In genomic region chr20:34112600-34113061, GRCh38 we compare ENCODE assay signal across 8 cellular contexts. TPM values are rescaled to one million over a fixed set of nuclear protein-coding genes. Genes with fewer than 3 reads are reported as not detected.
DNase-seq lines count a peak whose midpoint lies in the region; ATAC-seq, FAIRE-seq and TF ChIP-seq lines count a peak whose summit lies in the region.

No MANE protein-coding gene starts in this region.

- FAIRE-seq in GM12891 (lab: Jason Lieb, UNC), result no peak

- peaks cover 11% of the 10 kb centered on the region for H3K36me3 Mint-ChIP-seq in activated naive CD8-positive, alpha-beta T cell

- H3K79me2 ChIP-seq in ACC112 (ENCODE audit: control insufficient read depth, insufficient read depth, low read length, unreplicated experiment), result peaks cover 43% of the 10 kb centered on the region

- intact Hi-C loops in heart left ventricle (cut with DNase I), result loop anchor here in 2 of 10 donors (1.0 to 5.0 kb wide), 3 partner anchors 119 to 301 kb away; partner anchors contain the start of genes RALY (in 2 of the 2) and CHMP4B (in 1 of the 2)
- intact Hi-C loops in psoas muscle (cut with DNase I), result loop anchor here in 1 of 2 donors (1.0 to 2.0 kb wide), 2 partner anchors 118 to 302 kb away; partner anchors contain the start of gene CHMP4B

- ATAC-seq in heart left ventricle (peak in 3 of 4 donors; percentile 1 to 4 (median 2)), psoas muscle (peak in 1 of 4 donors; percentile 15), GM18861 (IDR thresholded peaks at IDR 0.05; ENCODE audit: unreplicated experiment) (no peak), GM21447 (IDR thresholded peaks at IDR 0.05; ENCODE audit: unreplicated experiment) (no peak)

- H3K27me3 ChIP-seq in ACC112 (ENCODE audit: insufficient read depth, low read length) (no peaks in the 10 kb centered on the region), heart left ventricle (no peaks in the 10 kb centered on the region), psoas muscle (ENCODE audit: insufficient read depth in 3 of 3, low read length in 2 of 3) (no peaks in the 10 kb centered on the region)

- H3K4me1 Mint-ChIP-seq in activated naive CD8-positive, alpha-beta T cell (ENCODE audit: low read depth), result peaks cover 35% of the 10 kb centered on the region

- H3K27ac Mint-ChIP-seq in activated naive CD8-positive, alpha-beta T cell, result peak overlapping the region; percentile 98

- H3K4me3 Mint-ChIP-seq in activated naive CD8-positive, alpha-beta T cell, result peak overlapping the region; percentile 94

- H3K4me1 ChIP-seq in ACC112 (ENCODE audit: control insufficient read depth, insufficient read depth, low read length, unreplicated experiment), result peaks cover 26% of the 10 kb centered on the region
- H3K4me1 ChIP-seq in heart left ventricle, result peaks cover 2 to 44% (median 28%) of the 10 kb centered on the region in 12 donors
- peaks cover 29% of the 10 kb centered on the region for H3K4me1 ChIP-seq in psoas muscle

- DNase-seq in GM12891 (ENCODE audit: insufficient read length, low spot score), result peak; percentile 26
- DNase-seq in NB4 (ENCODE audit: low read depth), result peak; percentile 83
- peak in 4 of 5 donors; percentile 12 to 50 (median 38) for DNase-seq in heart left ventricle
- peak in 1 of 2 donors; percentile 68 for DNase-seq in psoas muscle

- H3K27ac ChIP-seq in ACC112 (ENCODE audit: low read depth, low read length), result peak overlapping the region; percentile 29; the same call in 1 of the 2 replicates
- peak overlapping the region; percentile 49 to 98 (median 94) for H3K27ac ChIP-seq in heart left ventricle
- H3K27ac ChIP-seq in psoas muscle, result peak overlapping the region; percentile 99

- H3K9me3 ChIP-seq in heart left ventricle (no peaks in the 10 kb centered on the region), psoas muscle (no peaks in the 10 kb centered on the region)

- H3K9me3 Mint-ChIP-seq in activated naive CD8-positive, alpha-beta T cell (ENCODE audit: low read depth), result no peaks in the 10 kb centered on the region

- H3K36me3 ChIP-seq in ACC112 (ENCODE audit: insufficient read depth, low read length) (peaks cover 9% of the 10 kb centered on the region), heart left ventricle (peaks cover 0 to 18% (median 14%) of the 10 kb centered on the region in 9 donors), psoas muscle (ENCODE audit: insufficient read depth in 1 of 2, low read depth in 1 of 2) (peaks cover 0 to 14% of the 10 kb centered on the region in 2 donors)

- 0 to 4% (median 1%) methylated on average over 14 to 18 of the region's 18 CpGs for WGBS in heart left ventricle, 4 donors
- 1% methylated on average over 18 of the region's 18 CpGs for WGBS in psoas muscle, 3 donors

- no peaks in the 10 kb centered on the region for H3K27me3 Mint-ChIP-seq in activated naive CD8-positive, alpha-beta T cell

- peak overlapping the region; percentile 94 for H2AFZ ChIP-seq in ACC112 (ENCODE audit: low read length, unreplicated experiment)

- TF ChIP-seq POLR2A in GM12891 (IDR thresholded peaks at IDR 0.05; ENCODE audit: low read depth, low read length), result no peak
- no peak for TF ChIP-seq POLR2A in NB4 (IDR thresholded peaks at IDR 0.05; ENCODE audit: extremely low read depth, insufficient read length)
- no peak for TF ChIP-seq POLR2A in heart left ventricle (IDR thresholded peaks at IDR 0.05)

- H3K4me3 ChIP-seq in ACC112 (ENCODE audit: low read depth, low read length) (peak overlapping the region; percentile 87), NB4 (ENCODE audit: low read depth, low read length) (peak overlapping the region; percentile 82), heart left ventricle (peak overlapping the region; percentile 37 to 99 (median 86)), psoas muscle (peak overlapping the region; percentile 99)

- TF ChIP-seq CTCF in NB4 (IDR thresholded peaks at IDR 0.05; ENCODE audit: low read depth, low read length), result no peak
- TF ChIP-seq CTCF in heart left ventricle (IDR thresholded peaks at IDR 0.05), result no peak
- TF ChIP-seq CTCF in psoas muscle (IDR thresholded peaks at IDR 0.05), result no peak

TF ChIP-seq in GM12891, 5 proteins besides CTCF, POLR2A, EP300 and RAD21:
- no peak for TF ChIP-seq POLR2AphosphoS5 (IDR thresholded peaks at IDR 0.05; ENCODE audit: low read depth, low read length)
- no peak for TF ChIP-seq PAX5 (IDR thresholded peaks at IDR 0.05; ENCODE audit: insufficient read depth, low read length, severe bottlenecking)
- TF ChIP-seq TAF1 (IDR thresholded peaks at IDR 0.05; ENCODE audit: low read depth, low read length), result no peak
- no peak for TF ChIP-seq POU2F2 (IDR thresholded peaks at IDR 0.05; ENCODE audit: low read depth, low read length)
- TF ChIP-seq SPI1 (IDR thresholded peaks at IDR 0.05; ENCODE audit: low read depth, low read length), result no peak

RNA-seq across cellular contexts. Expression of gene EIF2S2, which starts 0.6 kb away (rescaled TPM):
- 88.6 TPM for polyA plus RNA-seq in GM12891 (2012; ENCODE audit: low read depth, missing spikeins)
- total RNA-seq in heart left ventricle (10 to 100 TPM; 35.5 to 53.8 (median 40.9) TPM), psoas muscle (10 to 100 TPM; 49.4 to 88.9 (median 82.8) TPM)
- polyA plus RNA-seq in heart left ventricle (10 to 100 TPM; 25.8 to 81.7 TPM), psoas muscle (100 to 1,000 TPM in 2 of 3 donors, 10 to 100 TPM in 1; 95.8 to 219 (median 192) TPM)

Comparison
In these comparisons a context has a peak if more than half of its experiments do, and no peak if none do; other contexts are left out.
1. H3K27ac ChIP-seq: peak in every context shown above with its lines; median percentile 99 in psoas muscle; 94 in heart left ventricle; 29 in ACC112.
2. ATAC-seq: peak in heart left ventricle (3 of 4); none in GM18861 (single experiment) and GM21447 (single experiment).
3. Peak in every context shown above with its lines, with median percentiles within 50 percentile points of each other: H3K4me3 ChIP-seq.